ENCODE assay signal across 18 cellular contexts in the genomic region with DNA sequence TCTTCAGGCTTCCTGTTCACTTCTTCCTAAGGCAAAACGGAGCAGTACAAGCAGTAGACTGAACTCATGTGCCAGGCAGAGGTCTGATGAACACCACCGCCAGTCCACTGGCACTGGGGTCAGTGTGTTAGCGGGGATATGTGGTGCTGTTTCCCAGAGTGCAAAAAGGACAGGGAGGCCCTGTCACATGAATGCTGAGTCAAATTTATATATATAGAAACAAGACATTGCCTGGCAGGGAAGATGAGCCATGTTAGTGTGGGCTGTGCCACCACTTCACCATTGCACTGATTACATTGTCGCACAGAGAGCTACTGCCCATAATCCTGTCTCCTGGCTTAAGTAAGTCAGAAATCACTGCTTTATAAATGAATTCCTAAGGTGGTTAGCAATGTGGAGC.
A peak's percentile ranks its signal among the peaks of the same experiment; 100 is the strongest.
DNase-seq lines count a peak whose midpoint lies in the region; ATAC-seq and TF ChIP-seq lines count a peak whose summit lies in the region.
"Had no signal": no experiment of that assay in that cellular context is flagged by ENCODE, and none has a peak within 500 bp of the region (broad histone marks: within the 10 kb centered on the region; RNA-seq: fewer than 3 reads in every experiment).

No MANE protein-coding gene starts in this region.

- H3K9me3 Mint-ChIP-seq in WTC11, result no peaks in the 10 kb centered on the region
- H3K9me3 Mint-ChIP-seq: IgD-negative memory B cell had no signal

- intact Hi-C loops in heart left ventricle (cut with DNase I) (loop anchor here in 2 of 10 donors (5.0 to 10.0 kb wide), 2 partner anchors 299 to 301 kb away; no protein-coding TSS in a partner anchor), sciatic nerve (cut with DNase I) (no loop called here), right lobe of liver (cut with DNase I) (no loop called here)

- no peaks in the 10 kb centered on the region for H3K27me3 Mint-ChIP-seq in WTC11 (ENCODE audit: low read depth)
- H3K27me3 Mint-ChIP-seq: CD4-positive, CD25-positive, alpha-beta regulatory T cell; IgD-negative memory B cell had no signal

- TF ChIP-seq POLR2A in heart left ventricle (IDR thresholded peaks at IDR 0.05), result no peak
- no peak for TF ChIP-seq POLR2A in right lobe of liver (IDR thresholded peaks at IDR 0.05)

- DNase-seq in WTC11 (ENCODE audit: low spot score) (no peak), heart left ventricle (peak in 4 of 5 donors; percentile 32 to 53 (median 41)), myocyte (ENCODE audit: low read depth) (peak; percentile 36), superior temporal gyrus (ENCODE audit: extremely low spot score) (peak; percentile 24), sciatic nerve (ENCODE audit: low spot score) (no peak), DMS53 (lab: John Stamatoyannopoulos, UW) (no peak), right lobe of liver (no peak)
- DNase-seq: CD4-positive, CD25-positive, alpha-beta regulatory T cell; DND-41; GOT3; NCI-H1694 treated with DMSO at 0.1 percent for 48 hours; NCI-H2081 treated with DMSO at 0.1 percent for 48 hours; NCI-H2171 treated with DMSO at 0.1 percent for 48 hours; NCI-H446; NCI-H526; Peyer's patch had no signal

- H3K36me3 Mint-ChIP-seq in WTC11, result peaks cover 21% of the 10 kb centered on the region

- WGBS in heart left ventricle, 4 donors, result 39 to 84% (median 61%) methylated on average over 4 of the region's 4 CpGs
- WGBS in right lobe of liver (ENCODE audit: insufficient coverage, low coverage, low lambda C conversion rate, missing lambda C conversion rate), result 92% methylated on average over 3 of the region's 4 CpGs

- H3K9me3 ChIP-seq in heart left ventricle, result no peaks in the 10 kb centered on the region
- no peaks in the 10 kb centered on the region for H3K9me3 ChIP-seq in right lobe of liver
- H3K9me3 ChIP-seq: Peyer's patch, SJSA1 had no signal

- H3K4me3 Mint-ChIP-seq in WTC11, result no peak overlapping the region
- H3K4me3 Mint-ChIP-seq: CD4-positive, CD25-positive, alpha-beta regulatory T cell; IgD-negative memory B cell had no signal

- H3K4me1 Mint-ChIP-seq in WTC11, result peaks cover 29% of the 10 kb centered on the region
- H3K4me1 Mint-ChIP-seq: CD4-positive, CD25-positive, alpha-beta regulatory T cell; IgD-negative memory B cell had no signal

- no peak overlapping the region for H3K4me3 ChIP-seq in heart left ventricle
- no peak overlapping the region for H3K4me3 ChIP-seq in right lobe of liver
- H3K4me3 ChIP-seq: Peyer's patch, SJSA1 had no signal

- H3K4me1 ChIP-seq in heart left ventricle (peaks cover 0 to 11% (median 0%) of the 10 kb centered on the region in 12 donors), right lobe of liver (no peaks in the 10 kb centered on the region)
- H3K4me1 ChIP-seq: Peyer's patch, SJSA1 had no signal

- ATAC-seq in WTC11 (no peak), heart left ventricle (peak; percentile 95 to 97 (median 95)), sciatic nerve (no peak), right lobe of liver (no peak)

- TF ChIP-seq CTCF in WTC11 (IDR thresholded peaks at IDR 0.05) (no peak), heart left ventricle (IDR thresholded peaks at IDR 0.05) (no peak), right lobe of liver (IDR thresholded peaks at IDR 0.05) (no peak)

- POLR2A ChIA-PET in WTC11 (lab: Charles Lee), result interaction anchor here (1.2 kb wide), 1 partner anchor 14 kb away, joined by 3 read pairs; no protein-coding TSS in a partner anchor

- peak overlapping the region; percentile 1 for H3K27ac Mint-ChIP-seq in WTC11
- H3K27ac Mint-ChIP-seq: CD4-positive, CD25-positive, alpha-beta regulatory T cell; IgD-negative memory B cell had no signal

- H3K27ac ChIP-seq in heart left ventricle (peak overlapping the region in 9 of 12 donors; percentile 41 to 76 (median 54)), right lobe of liver (no peak overlapping the region)
- H3K27ac ChIP-seq: Peyer's patch, SJSA1 had no signal

- peaks cover 0 to 79% (median 45%) of the 10 kb centered on the region in 9 donors for H3K36me3 ChIP-seq in heart left ventricle
- peaks cover 0 to 17% (median 2%) of the 10 kb centered on the region in 4 donors for H3K36me3 ChIP-seq in right lobe of liver

- CTCF ChIA-PET in WTC11 (lab: Charles Lee), result no interaction called here

- H3K27me3 ChIP-seq in heart left ventricle (no peaks in the 10 kb centered on the region), right lobe of liver (no peaks in the 10 kb centered on the region)
- H3K27me3 ChIP-seq: Peyer's patch, SJSA1 had no signal

TF ChIP-seq in WTC11, 78 proteins besides CTCF, POLR2A, EP300 and RAD21:
- TF ChIP-seq FOXK1 (CRISPR knock-in tag; IDR thresholded peaks at IDR 0.05) (no peak), TCF7 (CRISPR knock-in tag; IDR thresholded peaks at IDR 0.05; ENCODE audit: low read depth) (no peak), SP1 (CRISPR knock-in tag; conservative IDR thresholded peaks at IDR 0.05) (no peak), ZNF396 (CRISPR knock-in tag; IDR thresholded peaks at IDR 0.05; ENCODE audit: borderline replicate concordance) (no peak), KAT7 (CRISPR knock-in tag; IDR thresholded peaks at IDR 0.05; ENCODE audit: borderline replicate concordance) (no peak), ESRRA (CRISPR knock-in tag; IDR thresholded peaks at IDR 0.05; ENCODE audit: borderline replicate concordance) (no peak), JUN (CRISPR knock-in tag; IDR thresholded peaks at IDR 0.05) (no peak), CREB1 (CRISPR knock-in tag; IDR thresholded peaks at IDR 0.05) (no peak)
- TF ChIP-seq, protein P1, sequence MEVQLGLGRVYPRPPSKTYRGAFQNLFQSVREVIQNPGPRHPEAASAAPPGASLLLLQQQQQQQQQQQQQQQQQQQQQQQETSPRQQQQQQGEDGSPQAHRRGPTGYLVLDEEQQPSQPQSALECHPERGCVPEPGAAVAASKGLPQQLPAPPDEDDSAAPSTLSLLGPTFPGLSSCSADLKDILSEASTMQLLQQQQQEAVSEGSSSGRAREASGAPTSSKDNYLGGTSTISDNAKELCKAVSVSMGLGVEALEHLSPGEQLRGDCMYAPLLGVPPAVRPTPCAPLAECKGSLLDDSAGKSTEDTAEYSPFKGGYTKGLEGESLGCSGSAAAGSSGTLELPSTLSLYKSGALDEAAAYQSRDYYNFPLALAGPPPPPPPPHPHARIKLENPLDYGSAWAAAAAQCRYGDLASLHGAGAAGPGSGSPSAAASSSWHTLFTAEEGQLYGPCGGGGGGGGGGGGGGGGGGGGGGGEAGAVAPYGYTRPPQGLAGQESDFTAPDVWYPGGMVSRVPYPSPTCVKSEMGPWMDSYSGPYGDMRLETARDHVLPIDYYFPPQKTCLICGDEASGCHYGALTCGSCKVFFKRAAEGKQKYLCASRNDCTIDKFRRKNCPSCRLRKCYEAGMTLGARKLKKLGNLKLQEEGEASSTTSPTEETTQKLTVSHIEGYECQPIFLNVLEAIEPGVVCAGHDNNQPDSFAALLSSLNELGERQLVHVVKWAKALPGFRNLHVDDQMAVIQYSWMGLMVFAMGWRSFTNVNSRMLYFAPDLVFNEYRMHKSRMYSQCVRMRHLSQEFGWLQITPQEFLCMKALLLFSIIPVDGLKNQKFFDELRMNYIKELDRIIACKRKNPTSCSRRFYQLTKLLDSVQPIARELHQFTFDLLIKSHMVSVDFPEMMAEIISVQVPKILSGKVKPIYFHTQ (CRISPR knock-in tag; IDR thresholded peaks at IDR 0.05), result no peak
- TF ChIP-seq, protein P2, sequence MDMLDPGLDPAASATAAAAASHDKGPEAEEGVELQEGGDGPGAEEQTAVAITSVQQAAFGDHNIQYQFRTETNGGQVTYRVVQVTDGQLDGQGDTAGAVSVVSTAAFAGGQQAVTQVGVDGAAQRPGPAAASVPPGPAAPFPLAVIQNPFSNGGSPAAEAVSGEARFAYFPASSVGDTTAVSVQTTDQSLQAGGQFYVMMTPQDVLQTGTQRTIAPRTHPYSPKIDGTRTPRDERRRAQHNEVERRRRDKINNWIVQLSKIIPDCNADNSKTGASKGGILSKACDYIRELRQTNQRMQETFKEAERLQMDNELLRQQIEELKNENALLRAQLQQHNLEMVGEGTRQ (CRISPR knock-in tag; IDR thresholded peaks at IDR 0.05), result no peak
- TF ChIP-seq, protein P3, sequence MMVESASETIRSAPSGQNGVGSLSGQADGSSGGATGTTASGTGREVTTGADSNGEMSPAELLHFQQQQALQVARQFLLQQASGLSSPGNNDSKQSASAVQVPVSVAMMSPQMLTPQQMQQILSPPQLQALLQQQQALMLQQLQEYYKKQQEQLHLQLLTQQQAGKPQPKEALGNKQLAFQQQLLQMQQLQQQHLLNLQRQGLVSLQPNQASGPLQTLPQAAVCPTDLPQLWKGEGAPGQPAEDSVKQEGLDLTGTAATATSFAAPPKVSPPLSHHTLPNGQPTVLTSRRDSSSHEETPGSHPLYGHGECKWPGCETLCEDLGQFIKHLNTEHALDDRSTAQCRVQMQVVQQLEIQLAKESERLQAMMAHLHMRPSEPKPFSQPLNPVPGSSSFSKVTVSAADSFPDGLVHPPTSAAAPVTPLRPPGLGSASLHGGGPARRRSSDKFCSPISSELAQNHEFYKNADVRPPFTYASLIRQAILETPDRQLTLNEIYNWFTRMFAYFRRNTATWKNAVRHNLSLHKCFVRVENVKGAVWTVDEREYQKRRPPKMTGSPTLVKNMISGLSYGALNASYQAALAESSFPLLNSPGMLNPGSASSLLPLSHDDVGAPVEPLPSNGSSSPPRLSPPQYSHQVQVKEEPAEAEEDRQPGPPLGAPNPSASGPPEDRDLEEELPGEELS (CRISPR knock-in tag; IDR thresholded peaks at IDR 0.05), result no peak
- TF ChIP-seq, protein P4, sequence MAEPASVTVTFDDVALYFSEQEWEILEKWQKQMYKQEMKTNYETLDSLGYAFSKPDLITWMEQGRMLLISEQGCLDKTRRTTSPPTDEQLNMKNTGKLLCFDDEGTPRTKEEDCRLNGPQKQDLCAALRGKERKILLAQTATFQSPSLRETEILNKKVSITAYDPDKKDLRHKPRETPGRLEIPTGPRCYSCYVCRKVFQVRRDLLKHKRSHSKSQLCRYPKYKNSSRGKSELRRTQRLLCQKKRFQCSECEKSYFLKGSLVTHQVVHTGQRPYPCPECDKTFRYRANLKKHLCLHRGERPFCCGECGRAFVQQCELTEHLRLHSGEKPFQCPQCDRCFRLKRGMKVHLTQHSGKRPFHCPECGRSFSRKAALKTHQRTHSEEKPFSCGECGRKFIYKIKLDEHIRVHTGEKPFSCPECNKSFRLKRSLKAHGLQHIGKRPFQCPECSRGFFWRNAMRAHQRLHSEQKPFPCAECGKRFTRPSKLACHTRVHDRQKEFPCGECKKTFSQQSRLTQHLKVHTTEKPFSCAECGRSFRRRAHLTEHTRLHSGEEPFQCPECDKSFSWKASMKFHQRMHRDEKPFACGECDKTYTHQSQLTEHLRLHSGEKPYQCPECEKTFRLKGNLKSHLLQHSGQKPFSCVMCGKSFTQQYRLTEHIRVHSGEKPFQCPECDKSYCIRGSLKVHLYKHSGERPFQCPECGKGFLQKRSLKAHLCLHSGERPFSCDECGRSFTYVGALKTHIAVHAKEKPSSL (CRISPR knock-in tag; conservative IDR thresholded peaks at IDR 0.05), result no peak

Comparison
In these comparisons a context has a peak if more than half of its experiments do, and no peak if none do; other contexts are left out.
1. ATAC-seq: peak in heart left ventricle (4 of 4); none in WTC11 (single experiment), sciatic nerve (single experiment) and right lobe of liver (0 of 4).
2. DNase-seq: peak in heart left ventricle (4 of 5), myocyte (single experiment) and superior temporal gyrus (single experiment); none in WTC11 (single experiment), sciatic nerve (single experiment), DMS53 (single experiment) and right lobe of liver (0 of 3).
3. H3K27ac ChIP-seq: peak in heart left ventricle (9 of 12); none in right lobe of liver (0 of 3).